In the genomic region with DNA sequence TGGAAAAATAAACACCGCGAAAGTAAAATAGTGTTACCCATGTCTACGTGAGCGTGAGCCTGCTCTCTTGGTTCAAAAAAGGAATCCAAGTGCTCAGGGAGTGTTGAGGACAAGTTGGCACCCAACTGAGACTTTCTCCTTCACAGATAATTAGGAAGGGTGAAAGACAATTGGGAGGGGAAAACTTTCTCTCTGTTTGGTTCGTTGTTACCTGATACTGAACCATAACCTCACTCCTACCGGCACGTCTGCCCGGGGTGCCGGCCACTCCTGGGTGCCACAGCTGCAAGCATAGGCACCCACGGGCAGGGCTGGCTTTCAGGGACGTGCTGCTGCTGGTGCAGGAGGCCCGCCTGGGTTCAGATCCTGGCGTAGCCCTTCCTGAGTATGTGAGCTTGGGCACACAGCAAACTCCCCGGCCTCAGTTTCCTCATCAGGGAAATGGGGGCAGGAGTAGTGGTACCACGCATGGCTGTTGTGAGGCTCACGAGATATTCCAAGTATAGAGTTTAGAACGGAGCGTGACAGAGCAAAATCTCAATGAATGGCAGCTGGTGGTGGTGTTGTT, we compare ENCODE assay signal across 8 cellular contexts. TPM values are rescaled to one million over a fixed set of nuclear protein-coding genes. Genes with fewer than 3 reads are reported as not detected.
DNase-seq lines count a peak whose midpoint lies in the region; ATAC-seq and TF ChIP-seq lines count a peak whose summit lies in the region.
"Had no signal": no experiment of that assay in that cellular context is flagged by ENCODE, and none has a peak within 500 bp of the region (broad histone marks: within the 10 kb centered on the region; RNA-seq: fewer than 3 reads in every experiment).

No MANE protein-coding gene starts in this region.

- H3K27me3 ChIP-seq in breast epithelium (no peaks in the 10 kb centered on the region), muscle layer of duodenum (ENCODE audit: low read depth, low read length) (no peaks in the 10 kb centered on the region), thoracic aorta (replicated peaks; ENCODE audit: insufficient read depth) (no peaks in the 10 kb centered on the region), WERI-Rb-1 (ENCODE audit: insufficient read depth, low read depth, severe bottlenecking) (no peaks in the 10 kb centered on the region), MG63 (no peaks in the 10 kb centered on the region)
- H3K27me3 ChIP-seq: thyroid gland had no signal

- intact Hi-C loops in breast epithelium (cut with DNase I; ENCODE audit: low total_unique reads): no loop called here

- H3K4me3 ChIP-seq in breast epithelium (peak overlapping the region in 2 of 3 donors; percentile 30 to 59), muscle layer of duodenum (ENCODE audit: low read depth in 1 of 2, low read length in 2 of 2) (no peak overlapping the region), thoracic aorta (peak overlapping the region; percentile 72), WERI-Rb-1 (ENCODE audit: low read depth, low read length) (no peak overlapping the region), MG63 (no peak overlapping the region)
- H3K4me3 ChIP-seq: thyroid gland had no signal

- H3K27ac ChIP-seq in breast epithelium (peak overlapping the region in 1 of 2 donors; percentile 14), muscle layer of duodenum (ENCODE audit: low read length) (peak overlapping the region; percentile 58), thoracic aorta (peak overlapping the region; percentile 94 to 97), WERI-Rb-1 (no peak overlapping the region)

- TF ChIP-seq POLR2A in breast epithelium (IDR thresholded peaks at IDR 0.05): no peak

- H3K4me1 ChIP-seq in breast epithelium: peaks cover 0 to 9% of the 10 kb centered on the region in 2 donors
- peaks cover 5 to 27% of the 10 kb centered on the region in 2 donors for H3K4me1 ChIP-seq in muscle layer of duodenum (ENCODE audit: control insufficient read depth in 1 of 2, insufficient read depth in 2 of 2, low read length in 2 of 2)
- peaks cover 16 to 18% of the 10 kb centered on the region in 2 donors for H3K4me1 ChIP-seq in thoracic aorta (ENCODE audit: control insufficient read depth in 1 of 2, low read depth in 2 of 2)

- no peaks in the 10 kb centered on the region for H3K36me3 ChIP-seq in breast epithelium
- H3K36me3 ChIP-seq in muscle layer of duodenum (ENCODE audit: control insufficient read depth in 1 of 2, insufficient read depth in 2 of 2, low read length in 2 of 2): no peaks in the 10 kb centered on the region
- H3K36me3 ChIP-seq in thoracic aorta: no peaks in the 10 kb centered on the region
- no peaks in the 10 kb centered on the region for H3K36me3 ChIP-seq in WERI-Rb-1
- no peaks in the 10 kb centered on the region for H3K36me3 ChIP-seq in MG63
- H3K36me3 ChIP-seq: thyroid gland had no signal

- DNase-seq in M059J (ENCODE audit: low read depth) (peak; percentile 30), breast epithelium (ENCODE audit: low spot score in 2 of 2) (no peak), thoracic aorta (ENCODE audit: low spot score) (no peak), WERI-Rb-1 (no peak), MG63 (no peak)

- ATAC-seq in thoracic aorta (ENCODE audit: insufficient number of reproducible peaks, low FRiP score, low read depth): peak; percentile 53
- ATAC-seq in GM21381 (IDR thresholded peaks at IDR 0.05; ENCODE audit: unreplicated experiment): no peak

- no peak for TF ChIP-seq CTCF in breast epithelium (IDR thresholded peaks at IDR 0.05)
- TF ChIP-seq CTCF in thoracic aorta (IDR thresholded peaks at IDR 0.05): no peak
- no peak for TF ChIP-seq CTCF in WERI-Rb-1 (IDR thresholded peaks at IDR 0.05; ENCODE audit: low read depth, low read length)

- H3K9me3 ChIP-seq in breast epithelium (no peaks in the 10 kb centered on the region), muscle layer of duodenum (ENCODE audit: control insufficient read depth in 1 of 2, low read length in 2 of 2) (no peaks in the 10 kb centered on the region), thoracic aorta (no peaks in the 10 kb centered on the region), WERI-Rb-1 (ENCODE audit: severe bottlenecking) (no peaks in the 10 kb centered on the region), MG63 (no peaks in the 10 kb centered on the region)
- H3K9me3 ChIP-seq: thyroid gland had no signal

RNA-seq across cellular contexts. Expression of gene PMEPA1, which starts 38.2 kb away (rescaled TPM):
- 7.5 and 14.6 TPM in 2 replicates for total RNA-seq in M059J (2014; rRNA removed; shearing (Covaris generic))
- total RNA-seq in breast epithelium: 10 to 100 TPM in 2 of 3 donors, 1 to 10 TPM in 1; 9.2 to 13.2 (median 13.1) TPM
- total RNA-seq in thoracic aorta: 100 to 1,000 TPM in 1 of 2 donors, 10 to 100 TPM in 1; 68.4 to 104 TPM
- total RNA-seq in MG63 (2014; rRNA removed; shearing (Covaris generic); ENCODE audit: low replicate concordance): 3.3 and 3.4 TPM in 2 replicates

Comparison
In these comparisons a context has a peak if more than half of its experiments do, and no peak if none do; other contexts are left out.
1. H3K4me3 ChIP-seq: peak in breast epithelium (2 of 3) and thoracic aorta (single experiment); none in muscle layer of duodenum (0 of 2), WERI-Rb-1 (single experiment) and MG63 (single experiment).